Comparison of ENCODE assay signal across 8 cellular contexts in genomic region chr17:47978324-47978723, GRCh38. TPM values are rescaled to one million over a fixed set of nuclear protein-coding genes. Genes with fewer than 3 reads are reported as not detected.
A peak's percentile ranks its signal among the peaks of the same experiment; 100 is the strongest.
DNase-seq lines count a peak whose midpoint lies in the region; ATAC-seq and TF ChIP-seq lines count a peak whose summit lies in the region.

No MANE protein-coding gene starts in this region.

- H3K79me2 ChIP-seq in OCI-LY7 (ENCODE audit: insufficient read depth, low read depth, low read length): no peaks in the 10 kb centered on the region

- no peaks in the 10 kb centered on the region for H3K9me3 Mint-ChIP-seq in activated T-helper 17 cell treated with anti-CD3 and anti-CD28 coated beads, Interleukin-2, amount 50 U/mL, for 72 hours
- no peaks in the 10 kb centered on the region for H3K9me3 Mint-ChIP-seq in osteocyte (ENCODE audit: unreplicated experiment)

- no peak overlapping the region for H3K4me3 Mint-ChIP-seq in activated T-helper 17 cell treated with anti-CD3 and anti-CD28 coated beads, Interleukin-2, amount 50 U/mL, for 72 hours
- no peak overlapping the region for H3K4me3 Mint-ChIP-seq in osteocyte (ENCODE audit: unreplicated experiment)

- H3K27me3 Mint-ChIP-seq in activated T-helper 17 cell treated with anti-CD3 and anti-CD28 coated beads, Interleukin-2, amount 50 U/mL, for 72 hours: no peaks in the 10 kb centered on the region
- H3K27me3 Mint-ChIP-seq in osteocyte (ENCODE audit: unreplicated experiment): no peaks in the 10 kb centered on the region

- CTCF ChIA-PET in OCI-LY7 (lab: Charles Lee; ENCODE audit: unreplicated experiment): interaction anchor here (0.6 to 0.8 kb wide), 2 partner anchors 22 to 27 kb away, joined by 3 read pairs; no protein-coding TSS in a partner anchor

- BruUV-seq in OCI-LY7 (replicated peaks; lab: Mats Ljungman, UMichigan): no TSS peak

- H3K9me2 ChIP-seq in OCI-LY7 (ENCODE audit: insufficient read depth, low read length): no peaks in the 10 kb centered on the region

- intact Hi-C loops in OCI-LY7 (cut with micrococcal nuclease; ENCODE audit: unreplicated experiment): loop anchor here (1.0 to 2.0 kb wide), 2 partner anchors 32 to 40 kb away; no protein-coding TSS in a partner anchor

- POLR2A ChIA-PET in OCI-LY7 (lab: Charles Lee): no interaction called here

- peak; percentile 84 for TF ChIP-seq CTCF in OCI-LY7 (conservative IDR thresholded peaks at IDR 0.05; ENCODE audit: low read length)
- TF ChIP-seq CTCF in osteocyte (IDR thresholded peaks at IDR 0.05): peak; percentile 87

- H2AFZ ChIP-seq in OCI-LY7 (ENCODE audit: low read length): no peak overlapping the region

- H3K4me1 Mint-ChIP-seq in activated T-helper 17 cell treated with anti-CD3 and anti-CD28 coated beads, Interleukin-2, amount 50 U/mL, for 72 hours: no peaks in the 10 kb centered on the region
- H3K4me1 Mint-ChIP-seq in osteocyte (ENCODE audit: unreplicated experiment): no peaks in the 10 kb centered on the region

- no peaks in the 10 kb centered on the region for H4K20me1 ChIP-seq in OCI-LY7 (ENCODE audit: insufficient read depth, low read length)

- DNase-seq in COR-L47 (lab: John Stamatoyannopoulos, UW): peak; percentile 66
- DNase-seq in HuH-7 (ENCODE audit: low spot score): peak; percentile 84
- DNase-seq in OCI-LY7 (ENCODE audit: low spot score): peak; percentile 70
- DNase-seq in fibroblast of the conjunctiva (ENCODE audit: low read depth): peak; percentile 36
- no peak for DNase-seq in osteocyte (ENCODE audit: extremely low spot score, unreplicated experiment)

- H3K4me1 ChIP-seq in OCI-LY7 (ENCODE audit: insufficient read depth, low read length, poor library complexity, severe bottlenecking): no peaks in the 10 kb centered on the region

- H3K9me3 ChIP-seq in OCI-LY7 (ENCODE audit: low read length): no peaks in the 10 kb centered on the region

- H3K27ac Mint-ChIP-seq in activated T-helper 17 cell treated with anti-CD3 and anti-CD28 coated beads, Interleukin-2, amount 50 U/mL, for 72 hours: no peak overlapping the region
- no peak overlapping the region for H3K27ac Mint-ChIP-seq in osteocyte (ENCODE audit: unreplicated experiment)

- H3K4me2 ChIP-seq in OCI-LY7 (ENCODE audit: low read length): no peak overlapping the region

- ATAC-seq in activated T-helper 17 cell treated with anti-CD3 and anti-CD28 coated beads, Interleukin-2, amount 50 U/mL, for 72 hours (replicated peaks): peak; percentile 51
- ATAC-seq in HG03457 (IDR thresholded peaks at IDR 0.05; ENCODE audit: unreplicated experiment) (no peak), HG02852 (IDR thresholded peaks at IDR 0.05; ENCODE audit: unreplicated experiment) (no peak)

- peaks cover 94% of the 10 kb centered on the region for H3K36me3 ChIP-seq in OCI-LY7 (ENCODE audit: insufficient read depth, low read length)

- no peak overlapping the region for H3K27ac ChIP-seq in OCI-LY7 (ENCODE audit: low read depth, low read length, poor library complexity, severe bottlenecking)

- no peak overlapping the region for H3K4me3 ChIP-seq in OCI-LY7 (ENCODE audit: low read depth, low read length, poor library complexity, severe bottlenecking)

- H3K36me3 Mint-ChIP-seq in activated T-helper 17 cell treated with anti-CD3 and anti-CD28 coated beads, Interleukin-2, amount 50 U/mL, for 72 hours (ENCODE audit: low read depth): peaks cover 95% of the 10 kb centered on the region
- peaks cover 43% of the 10 kb centered on the region for H3K36me3 Mint-ChIP-seq in osteocyte (ENCODE audit: unreplicated experiment)

RNA-seq across cellular contexts. Expression of gene CDK5RAP3, which starts 7.4 kb away (rescaled TPM):
- total RNA-seq in OCI-LY7 (2014; rRNA removed; shearing (Covaris generic)): 241 and 312 TPM in 2 replicates
- total RNA-seq in OCI-LY7 (2022): 254 and 256 TPM in 2 replicates
- total RNA-seq in activated T-helper 17 cell treated with anti-CD3 and anti-CD28 coated beads, Interleukin-2, amount 50 U/mL, for 72 hours: 100 to 1,000 TPM; 139 to 216 TPM
- total RNA-seq in osteocyte: 136 and 148 TPM in 2 replicates

RNA-seq across cellular contexts. Expression of gene PRR15L, which starts 20.6 kb away (rescaled TPM):
- not detected in 2 replicates for total RNA-seq in OCI-LY7 (2014; rRNA removed; shearing (Covaris generic))
- total RNA-seq in OCI-LY7 (2022) (not detected in 2 replicates), osteocyte (not detected in 2 replicates)
- total RNA-seq in activated T-helper 17 cell treated with anti-CD3 and anti-CD28 coated beads, Interleukin-2, amount 50 U/mL, for 72 hours: not detected

RNA-seq across cellular contexts. Expression of gene PNPO, which starts 37.0 kb away (rescaled TPM):
- 14.0 and 14.7 TPM in 2 replicates for total RNA-seq in OCI-LY7 (2014; rRNA removed; shearing (Covaris generic))
- total RNA-seq in OCI-LY7 (2022) (30.4 and 33.8 TPM in 2 replicates), osteocyte (9.0 and 9.2 TPM in 2 replicates)
- total RNA-seq in activated T-helper 17 cell treated with anti-CD3 and anti-CD28 coated beads, Interleukin-2, amount 50 U/mL, for 72 hours: 10 to 100 TPM; 18.0 to 33.7 TPM

RNA-seq across cellular contexts. Expression of gene COPZ2, which starts 59.3 kb away (rescaled TPM):
- 1.2 TPM in 1 of 2 replicates, not detected in the other for total RNA-seq in OCI-LY7 (2014; rRNA removed; shearing (Covaris generic))
- total RNA-seq in OCI-LY7 (2022) (1.4 and 1.7 TPM in 2 replicates), osteocyte (49.4 and 53.4 TPM in 2 replicates)
- 1 to 10 TPM; 1.3 to 2.0 TPM for total RNA-seq in activated T-helper 17 cell treated with anti-CD3 and anti-CD28 coated beads, Interleukin-2, amount 50 U/mL, for 72 hours
